In genomic region chr7:155344618-155345433, GRCh38 we compare ENCODE assay signal across 8 cellular contexts. TPM values are rescaled to one million over a fixed set of nuclear protein-coding genes. Genes with fewer than 3 reads are reported as not detected.
DNase-seq lines count a peak whose midpoint lies in the region; ATAC-seq and TF ChIP-seq lines count a peak whose summit lies in the region.

No MANE protein-coding gene starts in this region.

- H4K20me1 ChIP-seq in OCI-LY3 (ENCODE audit: insufficient read depth, low read length) = no peaks in the 10 kb centered on the region

- H3K9me3 Mint-ChIP-seq in Caco-2 (ENCODE audit: unreplicated experiment) = no peaks in the 10 kb centered on the region
- no peaks in the 10 kb centered on the region for H3K9me3 Mint-ChIP-seq in naive thymus-derived CD4-positive, alpha-beta T cell
- no peaks in the 10 kb centered on the region for H3K9me3 Mint-ChIP-seq in stimulated activated effector memory CD8-positive, alpha-beta T cell treated with anti-CD3 and anti-CD28 coated beads, Interleukin-12 subunit alpha, Interleukin-12 subunit beta, amount 100 ng/mL, for 72 hours

- H3K9me3 ChIP-seq in Caco-2 (no peaks in the 10 kb centered on the region), OCI-LY3 (ENCODE audit: insufficient read depth, low read length) (peaks cover 13% of the 10 kb centered on the region)
- H3K9me3 ChIP-seq in naive thymus-derived CD4-positive, alpha-beta T cell (ENCODE audit: control insufficient read depth in 2 of 3, low read length in 3 of 3) = no peaks in the 10 kb centered on the region

- no peaks in the 10 kb centered on the region for H3K36me3 ChIP-seq in Caco-2 (ENCODE audit: control insufficient read depth, insufficient read depth, low read length)
- peaks cover 37% of the 10 kb centered on the region for H3K36me3 ChIP-seq in OCI-LY3 (replicated peaks; ENCODE audit: low read depth, low read length)
- no peaks in the 10 kb centered on the region for H3K36me3 ChIP-seq in naive thymus-derived CD4-positive, alpha-beta T cell (ENCODE audit: control insufficient read depth in 2 of 3, insufficient read depth in 3 of 3, low read length in 3 of 3)

- no peaks in the 10 kb centered on the region for H3K36me3 Mint-ChIP-seq in Caco-2 (ENCODE audit: insufficient read depth, unreplicated experiment)
- no peaks in the 10 kb centered on the region for H3K36me3 Mint-ChIP-seq in naive thymus-derived CD4-positive, alpha-beta T cell
- no peaks in the 10 kb centered on the region for H3K36me3 Mint-ChIP-seq in stimulated activated effector memory CD8-positive, alpha-beta T cell treated with anti-CD3 and anti-CD28 coated beads, Interleukin-12 subunit alpha, Interleukin-12 subunit beta, amount 100 ng/mL, for 72 hours

- H2AFZ ChIP-seq in OCI-LY3 (ENCODE audit: low read depth, low read length) = 0 out of 2 replicates have a peak overlapping the region, but pooled peaks have one; percentile 24

- CTCF ChIA-PET in Caco-2 (lab: Charles Lee) = interaction anchor here (0.5 to 1.5 kb wide), 17 partner anchors 13 to 734 kb away, joined by 3 to 8 read pairs (median 4); no protein-coding TSS in a partner anchor
- CTCF ChIA-PET in naive thymus-derived CD4-positive, alpha-beta T cell (lab: Charles Lee) = interaction anchor here (0.5 to 2.1 kb wide), 19 partner anchors 44 to 430 kb away, joined by 3 to 28 read pairs (median 4); no protein-coding TSS in a partner anchor

- H3K27me3 ChIP-seq in Caco-2 (replicated peaks; ENCODE audit: control insufficient read depth, insufficient read depth, low read length) = no peaks in the 10 kb centered on the region
- no peaks in the 10 kb centered on the region for H3K27me3 ChIP-seq in OCI-LY3 (ENCODE audit: low read depth, low read length)
- peaks cover 0 to 2% of the 10 kb centered on the region in 2 donors for H3K27me3 ChIP-seq in naive thymus-derived CD4-positive, alpha-beta T cell (ENCODE audit: control insufficient read depth in 2 of 2, insufficient read depth in 2 of 2, low read length in 2 of 2)

- peaks cover 6% of the 10 kb centered on the region for H3K4me1 Mint-ChIP-seq in Caco-2 (ENCODE audit: low read depth, unreplicated experiment)
- peaks cover 3 to 12% (median 5%) of the 10 kb centered on the region in 7 donors for H3K4me1 Mint-ChIP-seq in naive thymus-derived CD4-positive, alpha-beta T cell
- peaks cover 15% of the 10 kb centered on the region for H3K4me1 Mint-ChIP-seq in stimulated activated effector memory CD8-positive, alpha-beta T cell treated with anti-CD3 and anti-CD28 coated beads, Interleukin-12 subunit alpha, Interleukin-12 subunit beta, amount 100 ng/mL, for 72 hours

- TF ChIP-seq CTCF in Caco-2 (IDR thresholded peaks at IDR 0.05; ENCODE audit: insufficient read depth in 1 of 2, low read depth in 1 of 2, low read length in 1 of 2, severe bottlenecking in 1 of 2, unreplicated experiment in 1 of 2) (peak; percentile 64 to 90), OCI-LY3 (IDR thresholded peaks at IDR 0.05; ENCODE audit: low read depth, low read length) (peak; percentile 79)

- no TSS peak for BruUV-seq in Caco-2 (replicated peaks; lab: Mats Ljungman, UMichigan)

- peak; percentile 90 for ATAC-seq in GM19463 (IDR thresholded peaks at IDR 0.05; ENCODE audit: unreplicated experiment)
- peak; percentile 99 for ATAC-seq in naive thymus-derived CD4-positive, alpha-beta T cell
- ATAC-seq in stimulated activated effector memory CD8-positive, alpha-beta T cell treated with anti-CD3 and anti-CD28 coated beads, Interleukin-12 subunit alpha, Interleukin-12 subunit beta, amount 100 ng/mL, for 72 hours = peak; percentile 90

- peak overlapping the region; percentile 81 for H3K4me2 ChIP-seq in OCI-LY3 (ENCODE audit: low read length)

- no peaks in the 10 kb centered on the region for H3K27me3 Mint-ChIP-seq in Caco-2 (ENCODE audit: insufficient read depth, unreplicated experiment)
- H3K27me3 Mint-ChIP-seq in naive thymus-derived CD4-positive, alpha-beta T cell = peaks cover 0 to 34% (median 7%) of the 10 kb centered on the region in 5 donors

- peak overlapping the region; percentile 41 for H3K4me3 ChIP-seq in Caco-2 (ENCODE audit: low read depth, low read length)
- H3K4me3 ChIP-seq in OCI-LY3 (ENCODE audit: low read length) = peak overlapping the region; percentile 68
- peak overlapping the region; percentile 35 for H3K4me3 ChIP-seq in naive thymus-derived CD4-positive, alpha-beta T cell (ENCODE audit: low read length)

- intact Hi-C loops in Caco-2 (cut with micrococcal nuclease; ENCODE audit: unreplicated experiment) = loop anchor here (1.0 kb wide), 2 partner anchors 155 to 418 kb away; no protein-coding TSS in a partner anchor
- intact Hi-C loops in naive thymus-derived CD4-positive, alpha-beta T cell (cut with micrococcal nuclease) = loop anchor here (1.0 to 10.0 kb wide), 11 partner anchors 46 to 432 kb away; partner anchors contain the start of genes PAXIP1 (in 2 of the 2), HTR5A (in 1 of the 2) and INSIG1 (in 1 of the 2)

- peak overlapping the region; percentile 79 for H3K9ac ChIP-seq in OCI-LY3 (ENCODE audit: low read length)

- DNase-seq in Caco-2 = peak; percentile 81 to 88
- DNase-seq in HK-2 (ENCODE audit: unreplicated experiment) = peak; percentile 92
- peak; percentile 95 for DNase-seq in activated T-cell treated with anti-CD3 and anti-CD28 coated beads, Interleukin-2, amount 50 U/mL, for 1 hour
- peak; percentile 53 for DNase-seq in fibroblast of gingiva (ENCODE audit: low read depth)
- DNase-seq in naive thymus-derived CD4-positive, alpha-beta T cell = peak; percentile 65 to 93 (median 82)
- peak; percentile 91 to 93 for DNase-seq in stimulated activated effector memory CD8-positive, alpha-beta T cell treated with anti-CD3 and anti-CD28 coated beads, Interleukin-12 subunit alpha, Interleukin-12 subunit beta, amount 100 ng/mL, for 72 hours (ENCODE audit: low spot score in 2 of 2)

- peak overlapping the region; percentile 58 for H3K4me3 Mint-ChIP-seq in Caco-2 (ENCODE audit: unreplicated experiment)
- H3K4me3 Mint-ChIP-seq in naive thymus-derived CD4-positive, alpha-beta T cell = peak overlapping the region in 9 of 10 donors; percentile 47 to 83 (median 69)
- H3K4me3 Mint-ChIP-seq in stimulated activated effector memory CD8-positive, alpha-beta T cell treated with anti-CD3 and anti-CD28 coated beads, Interleukin-12 subunit alpha, Interleukin-12 subunit beta, amount 100 ng/mL, for 72 hours = peak overlapping the region; percentile 63

- H3K4me1 ChIP-seq in Caco-2 = no peaks in the 10 kb centered on the region
- peaks cover 40% of the 10 kb centered on the region for H3K4me1 ChIP-seq in OCI-LY3 (ENCODE audit: low read length)
- H3K4me1 ChIP-seq in naive thymus-derived CD4-positive, alpha-beta T cell (ENCODE audit: control insufficient read depth in 2 of 2, insufficient read depth in 2 of 2, low read length in 2 of 2) = peaks cover 4 to 9% of the 10 kb centered on the region in 2 donors

- peaks cover 11% of the 10 kb centered on the region for H3K79me2 ChIP-seq in OCI-LY3 (ENCODE audit: low read length)

- H3K27ac ChIP-seq in OCI-LY3 (ENCODE audit: low read length) = peak overlapping the region; percentile 93
- no peak overlapping the region for H3K27ac ChIP-seq in naive thymus-derived CD4-positive, alpha-beta T cell (ENCODE audit: low read depth, low read length)

- H3K27ac Mint-ChIP-seq in Caco-2 (ENCODE audit: unreplicated experiment) = no peak overlapping the region
- H3K27ac Mint-ChIP-seq in naive thymus-derived CD4-positive, alpha-beta T cell = peak overlapping the region in 1 of 9 donors; percentile 52
- no peak overlapping the region for H3K27ac Mint-ChIP-seq in stimulated activated effector memory CD8-positive, alpha-beta T cell treated with anti-CD3 and anti-CD28 coated beads, Interleukin-12 subunit alpha, Interleukin-12 subunit beta, amount 100 ng/mL, for 72 hours

- POLR2A ChIA-PET in Caco-2 (lab: Charles Lee) = no interaction called here
- POLR2A ChIA-PET in naive thymus-derived CD4-positive, alpha-beta T cell (lab: Charles Lee) = interaction anchor here (0.6 to 1.6 kb wide), 5 partner anchors 45 to 417 kb away, joined by 3 to 6 read pairs (median 4); partner anchors contain the start of gene INSIG1

RNA-seq across cellular contexts. Expression of gene INSIG1, which starts 47.1 kb away (rescaled TPM):
- 60.1 and 62.8 TPM in 2 replicates for total RNA-seq in Caco-2 (2022)
- 10 to 100 TPM; 43.6 to 70.0 (median 46.5) TPM for total RNA-seq in naive thymus-derived CD4-positive, alpha-beta T cell
- polyA plus RNA-seq in naive thymus-derived CD4-positive, alpha-beta T cell = 10 to 100 TPM; 22.2 to 33.2 TPM
